In the genomic region with DNA sequence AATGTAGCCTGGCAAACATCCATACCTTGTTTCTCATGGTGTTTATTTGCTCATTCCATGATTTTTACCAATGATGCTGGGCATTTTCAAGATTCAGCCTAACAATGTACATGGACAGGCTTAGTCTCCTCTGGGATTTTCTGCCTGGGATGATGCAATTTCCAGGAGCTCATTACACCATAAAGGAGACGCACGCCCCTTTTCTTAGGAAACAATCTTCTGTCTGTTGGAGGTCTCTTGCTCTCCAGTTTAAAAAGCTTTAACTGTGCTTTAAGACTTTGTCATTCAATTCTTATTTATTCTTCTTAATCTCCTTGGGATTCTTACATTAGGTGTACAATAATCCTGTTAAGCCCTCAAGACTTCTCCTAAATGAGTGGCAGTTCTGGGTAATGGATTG, we compare ENCODE assay signal across 13 cellular contexts.
DNase-seq lines count a peak whose midpoint lies in the region; ATAC-seq, FAIRE-seq and TF ChIP-seq lines count a peak whose summit lies in the region.
"Had no signal": no experiment of that assay in that cellular context is flagged by ENCODE, and none has a peak within 500 bp of the region (broad histone marks: within the 10 kb centered on the region; RNA-seq: fewer than 3 reads in every experiment).

No MANE protein-coding gene starts in this region.

- H3K27ac Mint-ChIP-seq in CD14-positive monocyte, result no peak overlapping the region

- intact Hi-C loops in CD14-positive monocyte (cut with micrococcal nuclease), result no loop called here

- H3K4me1 Mint-ChIP-seq in CD14-positive monocyte, result peaks cover 4% of the 10 kb centered on the region

- H3K4me3 ChIP-seq in HUES48 (ENCODE audit: low read depth, low read length) (no peak overlapping the region), cardiac fibroblast (replicated peaks in 1 of 2; ENCODE audit: low read depth in 2 of 2, low read length in 2 of 2) (no peak overlapping the region), mesodermal cell (ENCODE audit: extremely low read depth, insufficient read depth, low read length, poor library complexity, severe bottlenecking) (no peak overlapping the region)

- no peak for TF ChIP-seq POLR2A in erythroblast (IDR thresholded peaks at IDR 0.05; ENCODE audit: low read length)

- peak overlapping the region; percentile 8 for H3K27ac ChIP-seq in HUES48 (ENCODE audit: low read depth, low read length)
- peak overlapping the region; percentile 68 for H3K27ac ChIP-seq in mesodermal cell (ENCODE audit: low read depth, low read length, severe bottlenecking)

- no peaks in the 10 kb centered on the region for H3K36me3 Mint-ChIP-seq in CD14-positive monocyte

- no peak overlapping the region for H3K4me3 Mint-ChIP-seq in CD14-positive monocyte

- H3K9me3 Mint-ChIP-seq in CD14-positive monocyte, result peaks cover 4 to 14% (median 7%) of the 10 kb centered on the region in 7 donors

- peaks cover under 1 to 5% (median 4%) of the 10 kb centered on the region in 3 donors for H3K27me3 Mint-ChIP-seq in CD14-positive monocyte (ENCODE audit: low read depth in 3 of 3)

- no peak for DNase-seq in D721Med (ENCODE audit: insufficient read length, low spot score)
- DNase-seq in cardiac fibroblast (ENCODE audit: low read depth in 2 of 2), result peak; percentile 77 to 86
- DNase-seq in stimulated activated CD4-positive, alpha-beta T cell treated with anti-CD3 and anti-CD28 coated beads, Interleukin-15, amount 100 ng/mL, for 24 hours, result no peak
- DNase-seq in erythroblast (lab: John Stamatoyannopoulos, UW), result no peak
- no peak for DNase-seq in CD14-positive monocyte (ENCODE audit: low spot score)
- DNase-seq: activated CD4-positive, CD25-positive, alpha-beta regulatory T cell treated with anti-CD3 and anti-CD28 coated beads, Interleukin-2, amount 50 U/mL, for 72 hours; activated T-cell treated with anti-CD3 and anti-CD28 coated beads, Interleukin-2, amount 50 U/mL, for 1 hour; NCI-H1436 treated with DMSO at 0.1 percent for 48 hours; right cardiac atrium had no signal

- H3K27me3 ChIP-seq in HUES48 (ENCODE audit: control insufficient read depth, insufficient read depth, low read length), result no peaks in the 10 kb centered on the region

- WGBS in mesodermal cell (ENCODE audit: insufficient coverage in 2 of 2), 2 experiments, result 60 to 83% methylated on average over 1 to 2 of the region's 2 CpGs

- peaks cover 5% of the 10 kb centered on the region for H3K9me3 ChIP-seq in HUES48 (ENCODE audit: control insufficient read depth, insufficient read depth, low read length)
- H3K9me3 ChIP-seq in mesodermal cell (ENCODE audit: control insufficient read depth, low read length), result no peaks in the 10 kb centered on the region

- H3K9ac ChIP-seq in HUES48 (ENCODE audit: low read depth, low read length), result peak overlapping the region; percentile 30; the same call in 1 of the 2 replicates

- H3K4me1 ChIP-seq in HUES48 (ENCODE audit: control insufficient read depth, insufficient read depth, low read length) (peaks cover 34% of the 10 kb centered on the region), mesodermal cell (ENCODE audit: control insufficient read depth, insufficient read depth, low read length, poor library complexity, severe bottlenecking) (peaks cover 4% of the 10 kb centered on the region)

- no peak for ATAC-seq in HG03354 (IDR thresholded peaks at IDR 0.05; ENCODE audit: poor library complexity, severe bottlenecking, unreplicated experiment)

- no peak for TF ChIP-seq CTCF in D721Med (IDR thresholded peaks at IDR 0.05; ENCODE audit: insufficient read depth, missing control alignments)
- TF ChIP-seq CTCF in cardiac fibroblast (IDR thresholded peaks at IDR 0.05; ENCODE audit: low read depth, low read length), result no peak
- TF ChIP-seq CTCF in CD14-positive monocyte (IDR thresholded peaks at IDR 0.05), result no peak

- no peaks in the 10 kb centered on the region for H3K36me3 ChIP-seq in HUES48 (ENCODE audit: control insufficient read depth, insufficient read depth, low read length)
- H3K36me3 ChIP-seq in mesodermal cell (ENCODE audit: control insufficient read depth, insufficient read depth, low read length), result no peaks in the 10 kb centered on the region

- FAIRE-seq in D721Med (lab: Jason Lieb, UNC), result peak; percentile 67
- FAIRE-seq: endothelial cell of umbilical vein had no signal

Comparison
In these comparisons a context has a peak if more than half of its experiments do, and no peak if none do; other contexts are left out.
1. DNase-seq: peak in cardiac fibroblast (2 of 2); none in D721Med (single experiment), stimulated activated CD4-positive, alpha-beta T cell treated with anti-CD3 and anti-CD28 coated beads, Interleukin-15, amount 100 ng/mL, for 24 hours (single experiment), erythroblast (0 of 2) and CD14-positive monocyte (single experiment).